In the genomic region with DNA sequence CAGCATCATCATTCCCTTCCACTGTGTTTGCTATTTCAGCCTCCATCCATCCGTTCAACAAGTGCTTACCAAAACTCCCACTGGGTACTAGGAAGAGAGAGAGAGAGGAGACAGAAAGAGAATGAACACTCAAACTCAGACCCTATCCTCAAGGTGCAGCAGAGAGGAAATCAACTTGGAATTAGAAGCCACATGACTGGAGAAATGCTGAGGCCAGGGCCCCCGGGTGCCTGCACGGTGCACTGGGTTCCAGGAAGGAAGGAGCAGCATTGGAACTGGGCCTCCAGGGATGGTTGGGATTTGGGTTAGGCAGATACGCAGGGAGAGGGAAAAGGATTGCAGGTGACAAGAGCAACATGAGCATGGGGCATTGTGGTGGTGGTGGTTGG, we compare ENCODE assay signal across 15 cellular contexts. TPM values are rescaled to one million over a fixed set of nuclear protein-coding genes. Genes with fewer than 3 reads are reported as not detected.
DNase-seq lines count a peak whose midpoint lies in the region; ATAC-seq and TF ChIP-seq lines count a peak whose summit lies in the region.
"Had no signal": no experiment of that assay in that cellular context is flagged by ENCODE, and none has a peak within 500 bp of the region (broad histone marks: within the 10 kb centered on the region; RNA-seq: fewer than 3 reads in every experiment).

No MANE protein-coding gene starts in this region.

- no peak for DNase-seq in coronary artery (ENCODE audit: low spot score)
- no peak for DNase-seq in neural crest cell (ENCODE audit: low read depth, low spot score)
- DNase-seq in thoracic aorta (ENCODE audit: low spot score), result no peak
- no peak for DNase-seq in NCI-H774 (lab: John Stamatoyannopoulos, UW)
- no peak for DNase-seq in HT-29 (ENCODE audit: low spot score)
- DNase-seq in NCI-H2081 (lab: John Stamatoyannopoulos, UW), result no peak
- DNase-seq: activated CD4-positive, alpha-beta memory T cell treated with anti-CD3 and anti-CD28 coated beads for 36 hours; activated naive CD4-positive, alpha-beta T cell treated with anti-CD3 and anti-CD28 coated beads, Interleukin-2, amount 50 U/mL, for 16 hours; activated T-cell treated with anti-CD3 and anti-CD28 coated beads, Interleukin-2, amount 50 U/mL, for 1 hour; GF-D8; NCI-H1930; NCI-H510A had no signal

- CTCF ChIA-PET in HEK293 (lab: Yijun Ruan, JAX), result no interaction called here

- TF ChIP-seq CTCF in HEK293 (tag by site-specific recombination; IDR thresholded peaks at IDR 0.05) (no peak), coronary artery (IDR thresholded peaks at IDR 0.05) (no peak), neural crest cell (conservative IDR thresholded peaks at IDR 0.05) (no peak), thoracic aorta (IDR thresholded peaks at IDR 0.05) (no peak)

- H3K4me1 ChIP-seq in HEK293 (ENCODE audit: control insufficient read depth, insufficient read depth, low read length) (peaks cover 16% of the 10 kb centered on the region), thoracic aorta (ENCODE audit: control insufficient read depth in 1 of 2, low read depth in 2 of 2) (peaks cover 15 to 35% of the 10 kb centered on the region in 2 donors)

- no peak overlapping the region for H3K27ac ChIP-seq in HEK293 (ENCODE audit: extremely low read depth, low read depth, low read length)
- peak overlapping the region; percentile 49 to 86 for H3K27ac ChIP-seq in coronary artery
- H3K27ac ChIP-seq in thoracic aorta, result peak overlapping the region; percentile 49 to 85

- peaks cover 2% of the 10 kb centered on the region for H3K9me3 Mint-ChIP-seq in neural crest cell

- peaks cover 58% of the 10 kb centered on the region for H3K4me1 Mint-ChIP-seq in neural crest cell

- no peak overlapping the region for H3K4me3 ChIP-seq in HEK293 (ENCODE audit: low read depth, low read length)
- H3K4me3 ChIP-seq in coronary artery, result no peak overlapping the region
- no peak overlapping the region for H3K4me3 ChIP-seq in thoracic aorta

- no peaks in the 10 kb centered on the region for H3K27me3 Mint-ChIP-seq in neural crest cell (ENCODE audit: low read depth)

- ATAC-seq in thoracic aorta (ENCODE audit: insufficient number of reproducible peaks, low FRiP score, low read depth) (no peak), HG03432 (IDR thresholded peaks at IDR 0.05; ENCODE audit: unreplicated experiment) (no peak)
- ATAC-seq: HepG2 had no signal

- H3K4me3 Mint-ChIP-seq in neural crest cell, result peak overlapping the region; percentile 9
- H3K4me3 Mint-ChIP-seq: activated CD4-positive, alpha-beta memory T cell treated with anti-CD3 and anti-CD28 coated beads for 36 hours had no signal

- H3K9me3 ChIP-seq in HEK293 (ENCODE audit: control insufficient read depth, insufficient read depth, low read depth, low read length) (no peaks in the 10 kb centered on the region), thoracic aorta (no peaks in the 10 kb centered on the region)

- H3K27me3 ChIP-seq in thoracic aorta (replicated peaks; ENCODE audit: insufficient read depth), result no peaks in the 10 kb centered on the region

- POLR2A ChIA-PET in HEK293 (lab: Yijun Ruan, JAX), result no interaction called here

- H3K36me3 Mint-ChIP-seq in neural crest cell (ENCODE audit: low read depth), result peaks cover 9% of the 10 kb centered on the region
- H3K36me3 Mint-ChIP-seq: activated CD4-positive, alpha-beta memory T cell treated with anti-CD3 and anti-CD28 coated beads for 36 hours had no signal

- H3K27ac Mint-ChIP-seq in neural crest cell (ENCODE audit: unreplicated experiment), result peak overlapping the region; percentile 53
- H3K27ac Mint-ChIP-seq: activated CD4-positive, alpha-beta memory T cell treated with anti-CD3 and anti-CD28 coated beads for 36 hours had no signal

- H3K36me3 ChIP-seq in HEK293 (ENCODE audit: control insufficient read depth in 2 of 2, insufficient read depth in 1 of 2, low read length in 2 of 2) (no peaks in the 10 kb centered on the region), thoracic aorta (no peaks in the 10 kb centered on the region)

TF ChIP-seq in HEK293, 187 proteins besides CTCF, POLR2A, EP300 and RAD21:
- peak; percentile 78 for TF ChIP-seq SCRT2 (tag by site-specific recombination; IDR thresholded peaks at IDR 0.05)
- no peak for TF ChIP-seq ZFP3 (tag by site-specific recombination; IDR thresholded peaks at IDR 0.05; ENCODE audit: low read depth)
- peak; percentile 93 for TF ChIP-seq ZBTB20 (tag by site-specific recombination; IDR thresholded peaks at IDR 0.05)

RNA-seq across cellular contexts. Expression of a gene that starts 30.0 kb away (rescaled TPM):
- 21.3 and 23.1 TPM in 2 replicates for total RNA-seq in neural crest cell
- 1 to 10 TPM; 4.3 to 8.5 TPM for total RNA-seq in thoracic aorta
- not detected in 2 replicates for total RNA-seq in HT-29 (2014; rRNA removed; shearing (Covaris generic))
